8 cellular contexts compared by ENCODE assay signal in genomic region chr19:50025022-50025793, GRCh38. TPM values are rescaled to one million over a fixed set of nuclear protein-coding genes. Genes with fewer than 3 reads are reported as not detected.
DNase-seq lines count a peak whose midpoint lies in the region; ATAC-seq lines count a peak whose summit lies in the region.

Gene VRK3, minus strand, starts transcription at chr19:50025372. Its CDS starts 9,210 bp downstream, at chr19:50016162.

- peaks cover 17 to 30% (median 25%) of the 10 kb centered on the region in 3 donors for H3K4me1 Mint-ChIP-seq in IgD-negative memory B cell

- H3K4me3 Mint-ChIP-seq in IgD-negative memory B cell: peak within 1 kb of the TSS; percentile 92 to 98 (median 96)

- peak; percentile 99 for DNase-seq in DMS153 (lab: John Stamatoyannopoulos, UW)
- DNase-seq in OCI-M2 (lab: John Stamatoyannopoulos, UW; ENCODE audit: unreplicated experiment): peak; percentile 97
- peak; percentile 97 for DNase-seq in activated T-cell treated with anti-CD3 and anti-CD28 coated beads for 4 hours
- peak; percentile 93 for DNase-seq in epidermal melanocyte (ENCODE audit: insufficient read length, low spot score)
- peak; percentile 99 for DNase-seq in middle frontal gyrus (ENCODE audit: extremely low spot score, low spot score)
- DNase-seq in stimulated activated CD8-positive, alpha-beta memory T cell treated with anti-CD3 and anti-CD28 coated beads, Interleukin-2, amount 100 ng/mL, for 48 hours (ENCODE audit: low read depth in 2 of 2): peak; percentile 93 to 95

- H3K27ac Mint-ChIP-seq in IgD-negative memory B cell: peak within 1 kb of the TSS; percentile 98 to 100 (median 98)

- peaks cover 0 to 1% (median 0%) of the 10 kb centered on the region in 3 donors for H3K9me3 Mint-ChIP-seq in IgD-negative memory B cell

- peaks cover 1% of the 10 kb centered on the region for H3K27me3 Mint-ChIP-seq in IgD-negative memory B cell

- ATAC-seq in GM21529 (IDR thresholded peaks at IDR 0.05; ENCODE audit: unreplicated experiment): peak; percentile 82

- peaks cover 7% of the 10 kb centered on the region for H3K36me3 Mint-ChIP-seq in IgD-negative memory B cell

RNA-seq across cellular contexts. Expression of gene VRK3, which starts in this region (rescaled TPM):
- polyA plus RNA-seq in IgD-negative memory B cell: 87.5 TPM

Comparison
In these comparisons a context has a peak if more than half of its experiments do, and no peak if none do; other contexts are left out.
1. Peak in every context shown above with its lines: DNase-seq and ATAC-seq.